29 cellular contexts compared by ENCODE assay signal in genomic region chr9:78544260-78544659, GRCh38.
"Had no signal": no experiment of that assay in that cellular context is flagged by ENCODE, and none has a peak within 500 bp of the region (broad histone marks: within the 10 kb centered on the region; RNA-seq: fewer than 3 reads in every experiment).

No MANE protein-coding gene starts in this region.

- H3K27ac ChIP-seq: dorsolateral prefrontal cortex, esophagus muscularis mucosa, left lung, ovary, psoas muscle, skin epidermis, spleen, testis, tibial artery, upper lobe of left lung had no signal

- H3K36me3 Mint-ChIP-seq: mesothelial cell of epicardium; naive B cell; natural killer cell treated with Interleukin-12 subunit alpha and Interleukin-12 subunit beta and Interleukin-15 and Interleukin-18, amount 100 ng/mL, for 72 hours; stimulated activated memory B cell treated with anti-CD40 and anti-IgM and Interleukin-4, amounts not matched to agents 10 μg/mL and 1 μg/mL and 100 μg/mL, for 72 hours had no signal

- H3K27ac Mint-ChIP-seq: mesothelial cell of epicardium; naive B cell; natural killer cell treated with Interleukin-12 subunit alpha and Interleukin-12 subunit beta and Interleukin-15 and Interleukin-18, amount 100 ng/mL, for 72 hours; stimulated activated memory B cell treated with anti-CD40 and anti-IgM and Interleukin-4, amounts not matched to agents 10 μg/mL and 1 μg/mL and 100 μg/mL, for 72 hours had no signal

- ATAC-seq: left cardiac atrium; left lung; mucosa of descending colon; natural killer cell treated with Interleukin-12 subunit alpha and Interleukin-12 subunit beta and Interleukin-15 and Interleukin-18, amount 100 ng/mL, for 72 hours; psoas muscle; right cardiac atrium; stimulated activated memory B cell treated with anti-CD40 and anti-IgM and Interleukin-4, amounts not matched to agents 10 μg/mL and 1 μg/mL and 100 μg/mL, for 72 hours; stimulated activated naive CD8-positive, alpha-beta T cell treated with anti-CD3 and anti-CD28 coated beads, Interleukin-15, Interleukin-2, amounts not matched to agents 100 U/mL and 50 U/mL, for 24 hours had no signal

- H3K4me1 Mint-ChIP-seq: naive B cell; stimulated activated memory B cell treated with anti-CD40 and anti-IgM and Interleukin-4, amounts not matched to agents 10 μg/mL and 1 μg/mL and 100 μg/mL, for 72 hours had no signal

- H3K27me3 ChIP-seq: esophagus muscularis mucosa, left lung, ovary, spleen, testis, upper lobe of left lung had no signal

- H3K9me3 ChIP-seq: esophagus muscularis mucosa, left lung, mucosa of descending colon, ovary, psoas muscle, spleen, testis, tibial artery, upper lobe of left lung had no signal

- FAIRE-seq: colon, endothelial cell of umbilical vein, frontal cortex, islet of Langerhans, urothelium cell line had no signal

- H3K36me3 ChIP-seq: esophagus muscularis mucosa, left lung, ovary, spleen, tibial artery, upper lobe of left lung had no signal

- H3K4me3 ChIP-seq: dorsolateral prefrontal cortex, esophagus muscularis mucosa, left lung, mucosa of descending colon, ovary, psoas muscle, skin epidermis, spleen, testis, tibial artery, upper lobe of left lung had no signal

- H3K27me3 Mint-ChIP-seq: stimulated activated memory B cell treated with anti-CD40 and anti-IgM and Interleukin-4, amounts not matched to agents 10 μg/mL and 1 μg/mL and 100 μg/mL, for 72 hours had no signal

- DNase-seq: dorsolateral prefrontal cortex; effector CD4-positive, alpha-beta T cell; left cardiac atrium; left lung; mesenchymal stem cell; mucosa of descending colon; naive B cell; occipital lobe; ovary; posterior cingulate gyrus; psoas muscle; right cardiac atrium; spleen; stimulated activated CD4-positive, alpha-beta T cell treated with anti-CD3 and anti-CD28 coated beads, Interleukin-4, amount 100 ng/mL, for 4 hours; stimulated activated naive CD8-positive, alpha-beta T cell treated with anti-CD3 and anti-CD28 coated beads, Interleukin-15, Interleukin-2, amounts not matched to agents 100 U/mL and 50 U/mL, for 24 hours; substantia nigra; testis; tibial artery; upper lobe of left lung had no signal

- H3K4me3 Mint-ChIP-seq: mesothelial cell of epicardium; naive B cell; natural killer cell treated with Interleukin-12 subunit alpha and Interleukin-12 subunit beta and Interleukin-15 and Interleukin-18, amount 100 ng/mL, for 72 hours; stimulated activated memory B cell treated with anti-CD40 and anti-IgM and Interleukin-4, amounts not matched to agents 10 μg/mL and 1 μg/mL and 100 μg/mL, for 72 hours had no signal

- H3K4me1 ChIP-seq: esophagus muscularis mucosa, left lung, spleen, testis, upper lobe of left lung had no signal

- H3K9me3 Mint-ChIP-seq: mesothelial cell of epicardium; natural killer cell treated with Interleukin-12 subunit alpha and Interleukin-12 subunit beta and Interleukin-15 and Interleukin-18, amount 100 ng/mL, for 72 hours; stimulated activated memory B cell treated with anti-CD40 and anti-IgM and Interleukin-4, amounts not matched to agents 10 μg/mL and 1 μg/mL and 100 μg/mL, for 72 hours had no signal
